In genomic region chr2:88054300-88055048, GRCh38 we compare ENCODE assay signal across 9 cellular contexts. TPM values are rescaled to one million over a fixed set of nuclear protein-coding genes. Genes with fewer than 3 reads are reported as not detected.
DNase-seq lines count a peak whose midpoint lies in the region; ATAC-seq and TF ChIP-seq lines count a peak whose summit lies in the region.
"Had no signal": no experiment of that assay in that cellular context is flagged by ENCODE, and none has a peak within 500 bp of the region (broad histone marks: within the 10 kb centered on the region; RNA-seq: fewer than 3 reads in every experiment).

No MANE protein-coding gene starts in this region.

- H3K4me3 ChIP-seq in DND-41 (ENCODE audit: low read depth in 1 of 2, low read length in 2 of 2): peak overlapping the region; percentile 79 to 95
- H3K4me3 ChIP-seq in OCI-LY1 (ENCODE audit: low read depth, low read length, poor library complexity, severe bottlenecking): peak overlapping the region; percentile 89
- peak overlapping the region; percentile 91 for H3K4me3 ChIP-seq in coronary artery

- peaks cover 11% of the 10 kb centered on the region for H3K36me3 ChIP-seq in DND-41 (ENCODE audit: insufficient read depth, low read length)
- H3K36me3 ChIP-seq in OCI-LY1 (ENCODE audit: insufficient read depth, low read length): peaks cover 30% of the 10 kb centered on the region

- no peak for ATAC-seq in DND-41 (ENCODE audit: insufficient read depth, low read depth)
- ATAC-seq in naive thymus-derived CD8-positive, alpha-beta T cell: no peak

- peaks cover 30 to 63% (median 54%) of the 10 kb centered on the region in 4 donors for H3K4me1 Mint-ChIP-seq in naive thymus-derived CD8-positive, alpha-beta T cell

- H3K9me3 ChIP-seq in DND-41 (ENCODE audit: insufficient read depth, low read length, severe bottlenecking) (no peaks in the 10 kb centered on the region), OCI-LY1 (ENCODE audit: low read length) (no peaks in the 10 kb centered on the region)

- H3F3A ChIP-seq in OCI-LY1 (ENCODE audit: insufficient read depth, low read length): no peaks in the 10 kb centered on the region

- peak overlapping the region; percentile 70 for H2AFZ ChIP-seq in DND-41 (ENCODE audit: low read depth, low read length)
- H2AFZ ChIP-seq in OCI-LY1 (ENCODE audit: low read length): no peak overlapping the region

- H3K9me2 ChIP-seq in OCI-LY1 (ENCODE audit: low read depth, low read length): no peaks in the 10 kb centered on the region

- H3K27me3 Mint-ChIP-seq in naive thymus-derived CD8-positive, alpha-beta T cell: no peaks in the 10 kb centered on the region

- H3K36me3 Mint-ChIP-seq in naive thymus-derived CD8-positive, alpha-beta T cell: peaks cover 0 to 13% (median 5%) of the 10 kb centered on the region in 3 donors

- peak overlapping the region; percentile 91 to 100 (median 98) for H3K27ac Mint-ChIP-seq in naive thymus-derived CD8-positive, alpha-beta T cell

- no peaks in the 10 kb centered on the region for H3K9me3 Mint-ChIP-seq in naive thymus-derived CD8-positive, alpha-beta T cell

- H4K20me1 ChIP-seq in DND-41 (ENCODE audit: insufficient read depth, low read length): 0 out of 2 replicates have a peak, but pooled peaks cover 4% of the 10 kb centered on the region
- no peaks in the 10 kb centered on the region for H4K20me1 ChIP-seq in OCI-LY1 (ENCODE audit: insufficient read depth, low read length)

- intact Hi-C loops in posterior vena cava (cut with DNase I): no loop called here

- peaks cover 31% of the 10 kb centered on the region for H3K4me1 ChIP-seq in DND-41 (ENCODE audit: insufficient read depth, low read length)
- H3K4me1 ChIP-seq in OCI-LY1 (ENCODE audit: insufficient read depth, low read length, severe bottlenecking): peaks cover 28% of the 10 kb centered on the region

- peak; percentile 15 for DNase-seq in DND-41
- DNase-seq in coronary artery (ENCODE audit: low spot score): no peak
- peak in 2 of 10 donors; percentile 6 to 19 for DNase-seq in naive thymus-derived CD8-positive, alpha-beta T cell
- no peak for DNase-seq in NCI-H82 treated with DMSO at 0.1 percent for 48 hours (lab: John Stamatoyannopoulos, UW; ENCODE audit: unreplicated experiment)
- DNase-seq in posterior vena cava (ENCODE audit: low spot score): no peak
- no peak for DNase-seq in NCI-H526 treated with DMSO at 0.1 percent for 48 hours (lab: John Stamatoyannopoulos, UW)
- no peak for DNase-seq in HuH-7 (ENCODE audit: low spot score)

- H3K27ac ChIP-seq in DND-41 (ENCODE audit: low read length) (peak overlapping the region; percentile 85), OCI-LY1 (ENCODE audit: low read depth, low read length, poor library complexity, severe bottlenecking) (peak overlapping the region; percentile 33), coronary artery (peak overlapping the region; percentile 98)

- TF ChIP-seq CTCF in DND-41 (IDR thresholded peaks at IDR 0.05; ENCODE audit: borderline replicate concordance, extremely low read depth, low read length, poor library complexity, severe bottlenecking) (no peak), OCI-LY1 (IDR thresholded peaks at IDR 0.05; ENCODE audit: low read length) (no peak), coronary artery (IDR thresholded peaks at IDR 0.05) (no peak)

- POLR2A ChIA-PET in naive thymus-derived CD8-positive, alpha-beta T cell (lab: Charles Lee): interaction anchor here (0.9 to 1.2 kb wide), 2 partner anchors 38 to 115 kb away, joined by 4 to 5 read pairs; partner anchors contain the start of genes RNU2-63P and THNSL2

- peak overlapping the region; percentile 85 to 97 (median 96) for H3K4me3 Mint-ChIP-seq in naive thymus-derived CD8-positive, alpha-beta T cell

- H3K27me3 ChIP-seq in DND-41 (ENCODE audit: insufficient read depth, low read length, poor library complexity): no peaks in the 10 kb centered on the region
- H3K27me3 ChIP-seq in OCI-LY1 (ENCODE audit: insufficient read depth, low read length): no peaks in the 10 kb centered on the region

- H3K9ac ChIP-seq in DND-41 (ENCODE audit: low read depth, low read length) (peak overlapping the region; percentile 99), OCI-LY1 (ENCODE audit: low read length) (peak overlapping the region; percentile 91)

- H3K79me2 ChIP-seq in DND-41 (ENCODE audit: insufficient read depth, low read length) (peaks cover 32% of the 10 kb centered on the region), OCI-LY1 (ENCODE audit: insufficient read depth, low read length) (peaks cover 24% of the 10 kb centered on the region)

- peak overlapping the region; percentile 84 for H3K4me2 ChIP-seq in DND-41 (ENCODE audit: insufficient read depth, low read length)
- H3K4me2 ChIP-seq in OCI-LY1 (ENCODE audit: low read length): peak overlapping the region; percentile 85

RNA-seq across cellular contexts. Expression of gene KRCC1, which starts 1.1 kb away (rescaled TPM):
- 10 to 100 TPM; 26.9 to 29.4 TPM for total RNA-seq in naive thymus-derived CD8-positive, alpha-beta T cell
- 10 to 100 TPM; 23.4 to 26.2 (median 25.3) TPM for polyA plus RNA-seq in naive thymus-derived CD8-positive, alpha-beta T cell
- 10 to 100 TPM; 19.9 to 21.8 TPM for total RNA-seq in posterior vena cava

RNA-seq across cellular contexts. Expression of gene SMYD1, which starts 13.2 kb away (rescaled TPM):
- not detected for total RNA-seq in naive thymus-derived CD8-positive, alpha-beta T cell
- polyA plus RNA-seq in naive thymus-derived CD8-positive, alpha-beta T cell: not detected
- not detected for total RNA-seq in posterior vena cava
- total RNA-seq: NCI-H460 had no signal

RNA-seq across cellular contexts. Expression of gene RNU2-63P, which starts 38.1 kb away (rescaled TPM):
- total RNA-seq in naive thymus-derived CD8-positive, alpha-beta T cell: 1 to 10 TPM; 3.5 to 3.7 TPM
- polyA plus RNA-seq in naive thymus-derived CD8-positive, alpha-beta T cell: 1 to 10 TPM in 1 of 3 donors, not detected in 2; 8.5 TPM
- total RNA-seq in posterior vena cava: 10 to 100 TPM in 1 of 2 donors, 1 to 10 TPM in 1; 5.2 to 11.5 TPM

Comparison
In these comparisons a context has a peak if more than half of its experiments do, and no peak if none do; other contexts are left out.
1. H3K27ac ChIP-seq: peak in every context shown above with its lines; median percentile 98 in coronary artery; 85 in DND-41; 33 in OCI-LY1.